ENCODE assay signal across 8 cellular contexts in genomic region chr17:46876353-46876887, GRCh38. TPM values are rescaled to one million over a fixed set of nuclear protein-coding genes. Genes with fewer than 3 reads are reported as not detected.
DNase-seq lines count a peak whose midpoint lies in the region; TF ChIP-seq lines count a peak whose summit lies in the region.

No MANE protein-coding gene starts in this region.

- no peaks in the 10 kb centered on the region for H3K27me3 Mint-ChIP-seq in CD4-positive, alpha-beta memory T cell

- CTCF ChIA-PET in CD4-positive, alpha-beta memory T cell (lab: Charles Lee; ENCODE audit: partially characterized antibody): no interaction called here

- H3K9ac ChIP-seq in colonic mucosa (ENCODE audit: low read depth in 2 of 2, low read length in 2 of 2): no peak overlapping the region

- H3K27me3 ChIP-seq in colonic mucosa: no peaks in the 10 kb centered on the region
- H3K27me3 ChIP-seq in stomach: no peaks in the 10 kb centered on the region
- no peaks in the 10 kb centered on the region for H3K27me3 ChIP-seq in CD4-positive, alpha-beta memory T cell (ENCODE audit: insufficient read depth, low read length)

- TF ChIP-seq CTCF in colonic mucosa (IDR thresholded peaks at IDR 0.05) (peak; percentile 53), stomach (IDR thresholded peaks at IDR 0.05) (peak in 5 of 7 experiments; percentile 52 to 86 (median 65))

- no peaks in the 10 kb centered on the region for H3K4me1 Mint-ChIP-seq in CD4-positive, alpha-beta memory T cell

- H3K9me3 ChIP-seq in colonic mucosa: no peaks in the 10 kb centered on the region
- no peaks in the 10 kb centered on the region for H3K9me3 ChIP-seq in stomach
- no peaks in the 10 kb centered on the region for H3K9me3 ChIP-seq in CD4-positive, alpha-beta memory T cell (ENCODE audit: control insufficient read depth in 1 of 2, low read length in 2 of 2)

- H3K4me3 ChIP-seq in colonic mucosa: no peak overlapping the region
- no peak overlapping the region for H3K4me3 ChIP-seq in stomach
- no peak overlapping the region for H3K4me3 ChIP-seq in CD4-positive, alpha-beta memory T cell (ENCODE audit: low read length in 2 of 2)

- no peaks in the 10 kb centered on the region for H3K36me3 Mint-ChIP-seq in CD4-positive, alpha-beta memory T cell

- H3K4me1 ChIP-seq in colonic mucosa (no peaks in the 10 kb centered on the region), stomach (peaks cover 0 to 19% (median 2%) of the 10 kb centered on the region in 4 donors)
- no peaks in the 10 kb centered on the region for H3K4me1 ChIP-seq in CD4-positive, alpha-beta memory T cell (ENCODE audit: insufficient read depth, low read length)

- intact Hi-C loops in colonic mucosa (cut with DNase I) (loop anchor here (5.0 kb wide), 1 partner anchor 34 kb away; no protein-coding TSS in a partner anchor), stomach (cut with DNase I; ENCODE audit: low total_unique reads) (no loop called here)
- intact Hi-C loops in CD4-positive, alpha-beta memory T cell (cut with micrococcal nuclease): no loop called here

- H3K36me3 ChIP-seq in colonic mucosa (no peaks in the 10 kb centered on the region), stomach (no peaks in the 10 kb centered on the region)
- no peaks in the 10 kb centered on the region for H3K36me3 ChIP-seq in CD4-positive, alpha-beta memory T cell (ENCODE audit: insufficient read depth, low read length)

- TF ChIP-seq EP300 in stomach (IDR thresholded peaks at IDR 0.05): no peak

- no peaks in the 10 kb centered on the region for H3K9me3 Mint-ChIP-seq in CD4-positive, alpha-beta memory T cell

- 37 to 60% (median 44%) methylated on average over 2 to 12 of the region's 12 CpGs for WGBS in stomach, 5 donors

- no peak overlapping the region for H3K4me3 Mint-ChIP-seq in CD4-positive, alpha-beta memory T cell

- no peak for TF ChIP-seq POLR2A in stomach (IDR thresholded peaks at IDR 0.05)

- peak; percentile 28 for DNase-seq in activated CD4-positive, alpha-beta T cell treated with anti-CD3 and anti-CD28 coated beads for 48 hours
- DNase-seq in activated CD4-positive, alpha-beta T cell treated with anti-CD3 and anti-CD28 coated beads for 1 hour: no peak
- DNase-seq in NCI-H2107 (lab: John Stamatoyannopoulos, UW) (peak; percentile 48), colonic mucosa (peak; percentile 68), stomach (peak; percentile 86), KBM-7 (no peak), NCI-H1694 (lab: John Stamatoyannopoulos, UW) (no peak)
- no peak for DNase-seq in CD4-positive, alpha-beta memory T cell

- H3K27ac ChIP-seq in colonic mucosa: no peak overlapping the region
- peak overlapping the region in 3 of 5 donors; percentile 10 to 24 (median 12) for H3K27ac ChIP-seq in stomach
- H3K27ac ChIP-seq in CD4-positive, alpha-beta memory T cell (ENCODE audit: low read depth, low read length): no peak overlapping the region

- POLR2A ChIA-PET in CD4-positive, alpha-beta memory T cell (lab: Charles Lee; ENCODE audit: partially characterized antibody): interaction anchor here (1.2 kb wide), 1 partner anchor 10 kb away, joined by 3 read pairs; no protein-coding TSS in a partner anchor

- in situ Hi-C loops in KBM-7 (cut with MboI; ENCODE audit: low pct_unique_long_range_greater_than_20kb, low sequenced_read_pairs): no loop called here

- H3K27ac Mint-ChIP-seq in CD4-positive, alpha-beta memory T cell: no peak overlapping the region

RNA-seq across cellular contexts. Expression of gene WNT9B, which starts 25.0 kb away (rescaled TPM):
- total RNA-seq in colonic mucosa (not detected), stomach (not detected)
- polyA plus RNA-seq in stomach: under 1 TPM in 1 of 3 donors, not detected in 2; 0.05 TPM
- not detected for total RNA-seq in CD4-positive, alpha-beta memory T cell
- not detected for polyA plus RNA-seq in CD4-positive, alpha-beta memory T cell

RNA-seq across cellular contexts. Expression of gene GOSR2, which starts 46.5 kb away (rescaled TPM):
- total RNA-seq in colonic mucosa: 10 to 100 TPM; 36.5 to 39.4 TPM
- total RNA-seq in stomach: 10 to 100 TPM; 25.0 to 84.0 (median 42.0) TPM
- polyA plus RNA-seq in stomach: 10 to 100 TPM; 15.3 to 24.1 (median 23.0) TPM
- total RNA-seq in CD4-positive, alpha-beta memory T cell: 10 to 100 TPM; 89.9 to 96.9 TPM
- 10 to 100 TPM; 51.7 to 54.4 TPM for polyA plus RNA-seq in CD4-positive, alpha-beta memory T cell

RNA-seq across cellular contexts. Expression of gene WNT3, which starts 57.9 kb away (rescaled TPM):
- 1 to 10 TPM in 1 of 2 donors, under 1 TPM in 1; 0.64 to 1.0 TPM for total RNA-seq in colonic mucosa
- total RNA-seq in stomach: under 1 TPM in 3 of 5 donors, not detected in 2; 0.14 to 0.55 (median 0.29) TPM
- polyA plus RNA-seq in stomach: under 1 TPM; 0.31 to 0.73 (median 0.37) TPM
- not detected for total RNA-seq in CD4-positive, alpha-beta memory T cell
- not detected for polyA plus RNA-seq in CD4-positive, alpha-beta memory T cell

Comparison
In these comparisons a context has a peak if more than half of its experiments do, and no peak if none do; other contexts are left out.
1. DNase-seq: peak in activated CD4-positive, alpha-beta T cell treated with anti-CD3 and anti-CD28 coated beads for 48 hours (single experiment), NCI-H2107 (single experiment), colonic mucosa (single experiment) and stomach (single experiment); none in activated CD4-positive, alpha-beta T cell treated with anti-CD3 and anti-CD28 coated beads for 1 hour (single experiment), CD4-positive, alpha-beta memory T cell (0 of 5), KBM-7 (single experiment) and NCI-H1694 (single experiment).
2. H3K27ac ChIP-seq: peak in stomach (3 of 5); none in colonic mucosa (single experiment) and CD4-positive, alpha-beta memory T cell (single experiment).